ENCODE assay signal across 8 cellular contexts in genomic region chr1:50959303-50959912, GRCh38. TPM values are rescaled to one million over a fixed set of nuclear protein-coding genes. Genes with fewer than 3 reads are reported as not detected.
DNase-seq lines count a peak whose midpoint lies in the region; ATAC-seq and TF ChIP-seq lines count a peak whose summit lies in the region.

No MANE protein-coding gene starts in this region.

- H3K27me3 Mint-ChIP-seq in activated CD8-positive, alpha-beta memory T cell treated with anti-CD3 and anti-CD28 coated beads, Interleukin-2, amount 10 ng/mL, durations not matched to agents 7 days and 5 days: peaks cover 4% of the 10 kb centered on the region
- peaks cover 9% of the 10 kb centered on the region for H3K27me3 Mint-ChIP-seq in mesothelial cell of epicardium (ENCODE audit: low read depth)

- peak overlapping the region; percentile 56 for H3K27ac ChIP-seq in SJCRH30
- H3K27ac ChIP-seq in aorta (ENCODE audit: low read depth in 1 of 2, low read length in 2 of 2): peak overlapping the region in 1 of 2 donors; percentile 1

- H3K36me3 Mint-ChIP-seq in activated CD8-positive, alpha-beta memory T cell treated with anti-CD3 and anti-CD28 coated beads, Interleukin-2, amount 10 ng/mL, durations not matched to agents 7 days and 5 days: peaks cover 3% of the 10 kb centered on the region
- no peaks in the 10 kb centered on the region for H3K36me3 Mint-ChIP-seq in mesothelial cell of epicardium

- peak overlapping the region; percentile 84 for H3K27ac Mint-ChIP-seq in activated CD8-positive, alpha-beta memory T cell treated with anti-CD3 and anti-CD28 coated beads, Interleukin-2, amount 10 ng/mL, durations not matched to agents 7 days and 5 days
- H3K27ac Mint-ChIP-seq in mesothelial cell of epicardium: peak overlapping the region; percentile 78

- intact Hi-C loops in aorta (cut with DNase I): no loop called here

- peak overlapping the region; percentile 86 for H3K4me3 ChIP-seq in SJCRH30
- peak overlapping the region; percentile 81 to 94 for H3K4me3 ChIP-seq in aorta (ENCODE audit: low read length in 2 of 2)

- 1% methylated on average over 38 of the region's 38 CpGs for WGBS in aorta, 2 donors

- H3K9me3 ChIP-seq in SJCRH30 (replicated peaks) (no peaks in the 10 kb centered on the region), aorta (ENCODE audit: control insufficient read depth, low read length) (no peaks in the 10 kb centered on the region)

- DNase-seq in activated CD8-positive, alpha-beta memory T cell treated with anti-CD3 and anti-CD28 coated beads, Interleukin-2, amount 10 ng/mL, durations not matched to agents 7 days and 5 days: peak; percentile 54
- DNase-seq in activated CD8-positive, alpha-beta memory T cell treated with anti-CD3 and anti-CD28 coated beads for 24 hours: no peak
- DNase-seq in SJCRH30: peak; percentile 42 to 55
- DNase-seq in dermis blood vessel endothelial cell: peak; percentile 43
- peak in 1 of 2 experiments; percentile 42 for DNase-seq in mesothelial cell of epicardium (ENCODE audit: low spot score in 2 of 2, unreplicated experiment in 2 of 2)
- DNase-seq in aorta: no peak
- no peak for DNase-seq in NCI-H128 (lab: John Stamatoyannopoulos, UW; ENCODE audit: unreplicated experiment)

- peak overlapping the region; percentile 80 for H3K4me3 Mint-ChIP-seq in activated CD8-positive, alpha-beta memory T cell treated with anti-CD3 and anti-CD28 coated beads, Interleukin-2, amount 10 ng/mL, durations not matched to agents 7 days and 5 days
- H3K4me3 Mint-ChIP-seq in mesothelial cell of epicardium: peak overlapping the region; percentile 92

- TF ChIP-seq CTCF in mesothelial cell of epicardium (IDR thresholded peaks at IDR 0.05; ENCODE audit: unreplicated experiment): no peak

- H3K36me3 ChIP-seq in SJCRH30: peaks cover 23% of the 10 kb centered on the region
- no peaks in the 10 kb centered on the region for H3K36me3 ChIP-seq in aorta (ENCODE audit: control insufficient read depth in 1 of 2, insufficient read depth in 2 of 2, low read length in 1 of 2)

- CTCF ChIA-PET in activated CD8-positive, alpha-beta memory T cell treated with anti-CD3 and anti-CD28 coated beads, Interleukin-2, amount 10 ng/mL, durations not matched to agents 7 days and 5 days (lab: Charles Lee): interaction anchor here (1.0 to 4.2 kb wide), 7 partner anchors 10 to 184 kb away, joined by 3 to 42 read pairs (median 4); partner anchors contain the start of gene CDKN2C

- ATAC-seq in activated CD8-positive, alpha-beta memory T cell treated with anti-CD3 and anti-CD28 coated beads, Interleukin-2, amount 10 ng/mL, durations not matched to agents 7 days and 5 days: peak; percentile 6
- ATAC-seq in HG02981 (IDR thresholded peaks at IDR 0.05; ENCODE audit: unreplicated experiment) (peak; percentile 11), aorta (ENCODE audit: low FRiP score) (no peak)

- H3K27me3 ChIP-seq in SJCRH30 (no peaks in the 10 kb centered on the region), aorta (ENCODE audit: control insufficient read depth in 1 of 2, insufficient read depth in 2 of 2, low read length in 1 of 2) (no peaks in the 10 kb centered on the region)

- H3K4me1 ChIP-seq in SJCRH30 (0 out of 2 replicates have a peak, but pooled peaks cover 5% of the 10 kb centered on the region), aorta (ENCODE audit: control insufficient read depth in 1 of 2, insufficient read depth in 2 of 2, low read length in 2 of 2) (no peaks in the 10 kb centered on the region)

- H3K4me1 Mint-ChIP-seq in activated CD8-positive, alpha-beta memory T cell treated with anti-CD3 and anti-CD28 coated beads, Interleukin-2, amount 10 ng/mL, durations not matched to agents 7 days and 5 days: peaks cover 15% of the 10 kb centered on the region
- H3K4me1 Mint-ChIP-seq in mesothelial cell of epicardium: peaks cover 13% of the 10 kb centered on the region

- no peaks in the 10 kb centered on the region for H3K9me3 Mint-ChIP-seq in activated CD8-positive, alpha-beta memory T cell treated with anti-CD3 and anti-CD28 coated beads, Interleukin-2, amount 10 ng/mL, durations not matched to agents 7 days and 5 days (ENCODE audit: low read depth)
- H3K9me3 Mint-ChIP-seq in mesothelial cell of epicardium: no peaks in the 10 kb centered on the region

RNA-seq across cellular contexts. Expression of gene FAF1, which starts 0.7 kb away (rescaled TPM):
- total RNA-seq in activated CD8-positive, alpha-beta memory T cell treated with anti-CD3 and anti-CD28 coated beads, Interleukin-2, amount 10 ng/mL, durations not matched to agents 7 days and 5 days: 10 to 100 TPM; 84.4 to 94.4 TPM
- total RNA-seq in SJCRH30 (2014; rRNA removed; shearing (Covaris generic)): 124 and 126 TPM in 2 replicates
- total RNA-seq in dermis blood vessel endothelial cell (56.5 and 70.6 TPM in 2 replicates), mesothelial cell of epicardium (43.2 to 47.6 TPM (median 44.4 TPM) in 3 replicates), aorta (10 to 100 TPM; 54.7 to 56.1 TPM)
- polyA plus RNA-seq in aorta: 10 to 100 TPM; 27.0 to 31.2 TPM

RNA-seq across cellular contexts. Expression of gene CDKN2C, which starts 10.6 kb away (rescaled TPM):
- total RNA-seq in activated CD8-positive, alpha-beta memory T cell treated with anti-CD3 and anti-CD28 coated beads, Interleukin-2, amount 10 ng/mL, durations not matched to agents 7 days and 5 days: 10 to 100 TPM; 43.6 to 56.5 TPM
- total RNA-seq in SJCRH30 (2014; rRNA removed; shearing (Covaris generic)): 66.6 and 71.1 TPM in 2 replicates
- total RNA-seq in dermis blood vessel endothelial cell: 10.0 and 18.5 TPM in 2 replicates
- total RNA-seq in mesothelial cell of epicardium: 0.63 to 0.80 TPM (median 0.67 TPM) in 3 replicates
- 10 to 100 TPM in 1 of 2 donors, 1 to 10 TPM in 1; 8.8 to 11.8 TPM for total RNA-seq in aorta
- polyA plus RNA-seq in aorta: 10 to 100 TPM; 22.7 to 43.5 TPM

Comparison
In these comparisons a context has a peak if more than half of its experiments do, and no peak if none do; other contexts are left out.
1. DNase-seq: peak in activated CD8-positive, alpha-beta memory T cell treated with anti-CD3 and anti-CD28 coated beads, Interleukin-2, amount 10 ng/mL, durations not matched to agents 7 days and 5 days (single experiment), SJCRH30 (2 of 2) and dermis blood vessel endothelial cell (single experiment); none in activated CD8-positive, alpha-beta memory T cell treated with anti-CD3 and anti-CD28 coated beads for 24 hours (single experiment), aorta (0 of 2) and NCI-H128 (single experiment).